Comparison of ENCODE assay signal across 10 cellular contexts in the genomic region with DNA sequence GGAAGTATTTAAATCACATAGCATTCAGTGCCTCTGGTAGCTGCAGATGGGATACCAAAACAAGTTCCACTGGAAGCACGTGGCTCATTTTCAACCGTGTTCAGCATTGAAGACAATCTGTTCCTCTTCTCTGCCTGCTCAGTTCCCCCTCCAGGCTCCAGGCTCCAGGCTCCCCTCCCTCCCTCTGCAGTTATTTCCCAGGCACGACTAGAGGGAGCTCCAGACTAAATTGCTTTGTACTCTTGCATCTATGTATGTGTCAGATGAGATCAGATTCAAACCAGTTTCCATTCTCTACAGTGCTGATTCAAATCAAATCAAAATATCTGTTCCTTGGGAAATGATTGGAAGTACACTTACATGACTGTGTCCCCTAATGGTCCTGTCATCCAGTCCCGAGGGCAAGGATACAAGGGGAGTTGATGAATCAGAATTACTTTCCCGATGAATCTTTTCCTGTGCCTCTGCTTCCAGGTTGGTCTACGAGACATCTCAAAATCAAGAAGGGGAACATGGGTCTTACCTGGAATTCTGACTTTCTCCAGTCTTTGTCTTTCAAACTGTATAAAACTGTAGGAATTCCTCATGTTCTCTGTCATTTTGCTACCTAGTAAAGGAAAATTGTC.
DNase-seq lines count a peak whose midpoint lies in the region; ATAC-seq and TF ChIP-seq lines count a peak whose summit lies in the region.
"Had no signal": no experiment of that assay in that cellular context is flagged by ENCODE, and none has a peak within 500 bp of the region (broad histone marks: within the 10 kb centered on the region; RNA-seq: fewer than 3 reads in every experiment).

No MANE protein-coding gene starts in this region.

- TF ChIP-seq CTCF in GM13977 (IDR thresholded peaks at IDR 0.05; ENCODE audit: extremely low read depth, insufficient read depth, missing control alignments): peak; percentile 11

- no peaks in the 10 kb centered on the region for H3K36me3 Mint-ChIP-seq in dendritic cell treated with granulocyte-macrophage colony-stimulating factor and Interleukin-4, amounts not matched to agents 40 ng/mL and 50 ng/mL, for 4 days (ENCODE audit: low read depth)
- H3K36me3 Mint-ChIP-seq: activated CD8-positive, alpha-beta memory T cell treated with anti-CD3 and anti-CD28 coated beads, Interleukin-2, amount 10 ng/mL, durations not matched to agents 7 days and 5 days had no signal

- no peak for DNase-seq in GM13977 (ENCODE audit: low spot score)
- DNase-seq in NOMO-1 treated with DMSO at 0.1 percent for 48 hours (lab: John Stamatoyannopoulos, UW; ENCODE audit: unreplicated experiment): peak; percentile 40
- peak in 44 of 56 donors; percentile 1 to 69 (median 21) for DNase-seq in nucleus accumbens (lab: John Stamatoyannopoulos, UW)
- no peak for DNase-seq in NAMALWA (ENCODE audit: low spot score)
- no peak for DNase-seq in NCI-H1436 treated with DMSO at 0.1 percent for 48 hours (lab: John Stamatoyannopoulos, UW)
- DNase-seq in DMS79 treated with DMSO at 0.1 percent for 48 hours (lab: John Stamatoyannopoulos, UW): no peak
- DNase-seq: activated CD8-positive, alpha-beta memory T cell treated with anti-CD3 and anti-CD28 coated beads, Interleukin-2, amount 10 ng/mL, durations not matched to agents 7 days and 5 days; NCI-H187 treated with DMSO at 0.1 percent for 48 hours had no signal

- peak overlapping the region; percentile 52 for H3K27ac Mint-ChIP-seq in dendritic cell treated with granulocyte-macrophage colony-stimulating factor and Interleukin-4, amounts not matched to agents 40 ng/mL and 50 ng/mL, for 4 days
- H3K27ac Mint-ChIP-seq: activated CD8-positive, alpha-beta memory T cell treated with anti-CD3 and anti-CD28 coated beads, Interleukin-2, amount 10 ng/mL, durations not matched to agents 7 days and 5 days had no signal

- H3K9me3 Mint-ChIP-seq in dendritic cell treated with granulocyte-macrophage colony-stimulating factor and Interleukin-4, amounts not matched to agents 40 ng/mL and 50 ng/mL, for 4 days: no peaks in the 10 kb centered on the region

- no peak for ATAC-seq in HG03045 (IDR thresholded peaks at IDR 0.05; ENCODE audit: unreplicated experiment)
- ATAC-seq: activated CD8-positive, alpha-beta memory T cell treated with anti-CD3 and anti-CD28 coated beads, Interleukin-2, amount 10 ng/mL, durations not matched to agents 7 days and 5 days had no signal

- in situ Hi-C loops in GM13977 (cut with MboI; ENCODE audit: low pct_unique_long_range_greater_than_20kb, low sequenced_read_pairs, unreplicated experiment): no loop called here

- intact Hi-C loops in dendritic cell treated with granulocyte-macrophage colony-stimulating factor and Interleukin-4, amounts not matched to agents 40 ng/mL and 50 ng/mL, for 4 days (cut with micrococcal nuclease): no loop called here

- no peak overlapping the region for H3K4me3 Mint-ChIP-seq in dendritic cell treated with granulocyte-macrophage colony-stimulating factor and Interleukin-4, amounts not matched to agents 40 ng/mL and 50 ng/mL, for 4 days
- H3K4me3 Mint-ChIP-seq: activated CD8-positive, alpha-beta memory T cell treated with anti-CD3 and anti-CD28 coated beads, Interleukin-2, amount 10 ng/mL, durations not matched to agents 7 days and 5 days had no signal

- no peaks in the 10 kb centered on the region for H3K27me3 Mint-ChIP-seq in dendritic cell treated with granulocyte-macrophage colony-stimulating factor and Interleukin-4, amounts not matched to agents 40 ng/mL and 50 ng/mL, for 4 days
- H3K27me3 Mint-ChIP-seq: activated CD8-positive, alpha-beta memory T cell treated with anti-CD3 and anti-CD28 coated beads, Interleukin-2, amount 10 ng/mL, durations not matched to agents 7 days and 5 days had no signal

- peaks cover 9% of the 10 kb centered on the region for H3K4me1 Mint-ChIP-seq in dendritic cell treated with granulocyte-macrophage colony-stimulating factor and Interleukin-4, amounts not matched to agents 40 ng/mL and 50 ng/mL, for 4 days (ENCODE audit: low read depth)
- H3K4me1 Mint-ChIP-seq: activated CD8-positive, alpha-beta memory T cell treated with anti-CD3 and anti-CD28 coated beads, Interleukin-2, amount 10 ng/mL, durations not matched to agents 7 days and 5 days had no signal

Comparison
In these comparisons a context has a peak if more than half of its experiments do, and no peak if none do; other contexts are left out.
1. DNase-seq: peak in NOMO-1 treated with DMSO at 0.1 percent for 48 hours (single experiment) and nucleus accumbens (44 of 56); none in GM13977 (single experiment), NAMALWA (single experiment), NCI-H1436 treated with DMSO at 0.1 percent for 48 hours (single experiment) and DMS79 treated with DMSO at 0.1 percent for 48 hours (single experiment).